21 cellular contexts compared by ENCODE assay signal in the genomic region with DNA sequence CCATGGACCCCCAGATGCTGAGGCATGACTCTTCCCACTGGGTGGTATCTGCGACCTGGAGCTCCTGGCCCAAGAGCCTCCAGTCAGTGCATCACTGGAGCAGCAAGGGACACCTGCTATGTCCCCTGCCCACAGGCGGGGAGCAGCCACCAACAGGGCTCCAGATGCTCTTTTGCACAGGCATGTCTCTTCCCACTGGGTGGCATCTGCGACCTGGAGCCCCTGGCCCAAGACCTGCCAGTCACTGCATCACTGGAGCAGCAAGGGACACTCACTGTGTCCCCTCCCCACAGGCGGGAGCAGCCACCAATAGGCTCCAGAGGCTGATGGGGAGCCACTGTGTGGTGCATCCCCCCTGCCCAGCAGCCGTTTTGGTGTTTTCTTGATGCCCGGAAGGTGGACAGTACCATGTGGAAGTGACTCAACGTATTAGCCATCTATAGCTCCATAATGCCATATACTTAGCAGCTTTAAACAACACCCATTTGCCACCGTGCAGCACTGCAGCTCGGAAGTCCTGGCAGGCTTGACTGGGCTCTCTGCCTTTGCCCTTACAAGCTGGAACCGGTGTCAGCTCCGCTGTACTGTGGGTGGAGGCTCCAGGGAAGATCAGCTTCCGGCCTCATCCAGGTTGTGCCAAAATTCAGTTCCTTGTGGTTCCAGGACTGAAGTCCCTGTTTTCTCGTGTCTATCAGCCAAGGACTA.
"Had no signal": no experiment of that assay in that cellular context is flagged by ENCODE, and none has a peak within 500 bp of the region (broad histone marks: within the 10 kb centered on the region; RNA-seq: fewer than 3 reads in every experiment).

No MANE protein-coding gene starts in this region.

- FAIRE-seq: astrocyte, keratinocyte had no signal

- H3K27me3 ChIP-seq: adrenal gland, colonic mucosa, neural progenitor cell, transverse colon, uterus had no signal

- DNase-seq: activated CD4-positive, alpha-beta T cell treated with anti-CD3 and anti-CD28 coated beads, Interleukin-2, amount 10 ng/mL, durations not matched to agents 7 days and 5 days; activated CD8-positive, alpha-beta memory T cell treated with anti-CD3 and anti-CD28 coated beads, Interleukin-2, amount 10 ng/mL, durations not matched to agents 7 days and 5 days; activated CD8-positive, alpha-beta T cell treated with anti-CD3 and anti-CD28 coated beads for 36 hours; activated naive CD4-positive, alpha-beta T cell; activated T-cell treated with anti-CD3 and anti-CD28 coated beads for 4 hours; colonic mucosa; heart right ventricle; lower lobe of right lung; stimulated activated CD4-positive, alpha-beta T cell treated with anti-CD3 and anti-CD28 coated beads, Interleukin-1b, Interleukin-23, amount 100 ng/mL, for 48 hours; stimulated activated naive CD8-positive, alpha-beta T cell treated with anti-CD3 and anti-CD28 coated beads, Interleukin-15, amount 100 ng/mL, for 72 hours; transverse colon; uterus had no signal

- ATAC-seq: activated CD4-positive, CD25-positive, alpha-beta regulatory T cell treated with anti-CD3 and anti-CD28 coated beads, Interleukin-2, amount 50 U/mL, for 24 hours; activated CD8-positive, alpha-beta memory T cell treated with anti-CD3 and anti-CD28 coated beads, Interleukin-2, amount 10 ng/mL, durations not matched to agents 7 days and 5 days; activated CD8-positive, alpha-beta T cell treated with anti-CD3 and anti-CD28 coated beads for 36 hours; heart right ventricle; naive thymus-derived CD8-positive, alpha-beta T cell; stimulated activated effector memory CD8-positive, alpha-beta T cell treated with anti-CD3 and anti-CD28 coated beads, Interleukin-12 subunit alpha, Interleukin-12 subunit beta, amount 100 ng/mL, for 72 hours; stimulated activated naive CD8-positive, alpha-beta T cell treated with anti-CD3 and anti-CD28 coated beads, Interleukin-15, amount 100 ng/mL, for 72 hours had no signal

- H3K9me3 ChIP-seq: adrenal gland, colonic mucosa, heart right ventricle, lower lobe of right lung, prostate gland, transverse colon, uterus had no signal

- H3K4me3 ChIP-seq: adrenal gland, colonic mucosa, heart right ventricle, lower lobe of right lung, neural progenitor cell, prostate gland, transverse colon, uterus had no signal

- H3K4me1 ChIP-seq: adrenal gland, colonic mucosa, heart right ventricle, lower lobe of right lung, neural progenitor cell, prostate gland, transverse colon, uterus had no signal

- H3K36me3 ChIP-seq: adrenal gland, colonic mucosa, heart right ventricle, lower lobe of right lung, neural progenitor cell, prostate gland, transverse colon, uterus had no signal

- H3K27ac ChIP-seq: adrenal gland, colonic mucosa, epithelial cell of prostate, heart right ventricle, lower lobe of right lung, neural progenitor cell, prostate gland, transverse colon, uterus had no signal
